In genomic region chr12:89756638-89757321, GRCh38 we compare ENCODE assay signal across 1 cellular context.
TF ChIP-seq lines count a peak whose summit lies in the region.

No MANE protein-coding gene starts in this region.

TF ChIP-seq in IMR-90, 13 proteins besides CTCF, POLR2A, EP300 and RAD21:
- peak; percentile 34; the same call in 1 of the 2 replicates for TF ChIP-seq BHLHE40 (IDR thresholded peaks at IDR 0.05; ENCODE audit: low read depth, low read length)
- peak; percentile 93 for TF ChIP-seq NFE2L2 (IDR thresholded peaks at IDR 0.05; ENCODE audit: low read depth, low read length)
- TF ChIP-seq SMC3 (IDR thresholded peaks at IDR 0.05; ENCODE audit: low read depth, low read length) = no peak
- TF ChIP-seq MAZ (IDR thresholded peaks at IDR 0.05; ENCODE audit: borderline replicate concordance, low read depth, low read length) = no peak
- peak; percentile 95 for TF ChIP-seq MAFK (IDR thresholded peaks at IDR 0.05; ENCODE audit: low read depth, low read length)
- TF ChIP-seq FOS (IDR thresholded peaks at IDR 0.05; ENCODE audit: low read depth, low read length) = peak; percentile 97
- TF ChIP-seq CEBPB (IDR thresholded peaks at IDR 0.05; ENCODE audit: low read depth, low read length) = peak; percentile 99
